In genomic region chr4:34009951-34010350, GRCh38 we compare ENCODE assay signal across 14 cellular contexts.
DNase-seq lines count a peak whose midpoint lies in the region; ATAC-seq, FAIRE-seq and TF ChIP-seq lines count a peak whose summit lies in the region.
"Had no signal": no experiment of that assay in that cellular context is flagged by ENCODE, and none has a peak within 500 bp of the region (broad histone marks: within the 10 kb centered on the region; RNA-seq: fewer than 3 reads in every experiment).

No MANE protein-coding gene starts in this region.

- H3K4me3 ChIP-seq in PC-9 (no peak overlapping the region), bronchial epithelial cell (ENCODE audit: low read depth, low read length) (no peak overlapping the region)
- no peak overlapping the region for H3K4me3 ChIP-seq in naive thymus-derived CD4-positive, alpha-beta T cell (ENCODE audit: low read length)
- H3K4me3 ChIP-seq: A549 had no signal

- DNase-seq in HPDE6-E6E7 (ENCODE audit: extremely low spot score) (peak; percentile 0), PC-9 (no peak), bronchial epithelial cell (ENCODE audit: low read depth) (peak; percentile 62), left colon (no peak)
- DNase-seq in naive thymus-derived CD4-positive, alpha-beta T cell, result no peak
- DNase-seq: CD8-positive, alpha-beta T cell; COR-L47; GF-D8; HCEC 1CT; HFFc6 had no signal

- H3K4me1 ChIP-seq in PC-9 (replicated peaks; ENCODE audit: insufficient read depth), result no peaks in the 10 kb centered on the region
- no peaks in the 10 kb centered on the region for H3K4me1 ChIP-seq in naive thymus-derived CD4-positive, alpha-beta T cell (ENCODE audit: control insufficient read depth in 2 of 2, insufficient read depth in 2 of 2, low read length in 2 of 2)
- H3K4me1 ChIP-seq: A549 had no signal

- H3K4me1 Mint-ChIP-seq in naive thymus-derived CD4-positive, alpha-beta T cell, result no peaks in the 10 kb centered on the region
- H3K4me1 Mint-ChIP-seq: CD14-positive monocyte had no signal

- H3K4me3 Mint-ChIP-seq in naive thymus-derived CD4-positive, alpha-beta T cell, result no peak overlapping the region
- H3K4me3 Mint-ChIP-seq: CD14-positive monocyte; CD8-positive, alpha-beta T cell; HFFc6 had no signal

- H3K36me3 ChIP-seq in PC-9 (ENCODE audit: low read depth), result no peaks in the 10 kb centered on the region
- H3K36me3 ChIP-seq in bronchial epithelial cell (ENCODE audit: control insufficient read depth, insufficient read depth, low read length), result no peaks in the 10 kb centered on the region
- H3K36me3 ChIP-seq in naive thymus-derived CD4-positive, alpha-beta T cell (ENCODE audit: control insufficient read depth in 2 of 3, insufficient read depth in 3 of 3, low read length in 3 of 3), result no peaks in the 10 kb centered on the region

- no peak overlapping the region for H3K27ac Mint-ChIP-seq in naive thymus-derived CD4-positive, alpha-beta T cell
- H3K27ac Mint-ChIP-seq: CD14-positive monocyte; CD8-positive, alpha-beta T cell; HFFc6 had no signal

- H4K20me1 ChIP-seq in PC-9 (ENCODE audit: insufficient read depth), result no peaks in the 10 kb centered on the region

- no TSS peak for BruUV-seq in PC-9 (replicated peaks; lab: Mats Ljungman, UMichigan)

- CTCF ChIA-PET in PC-9 (lab: Charles Lee), result no interaction called here
- CTCF ChIA-PET in naive thymus-derived CD4-positive, alpha-beta T cell (lab: Charles Lee), result no interaction called here

- peaks cover 0 to 11% (median 2%) of the 10 kb centered on the region in 11 donors for H3K9me3 Mint-ChIP-seq in naive thymus-derived CD4-positive, alpha-beta T cell
- H3K9me3 Mint-ChIP-seq: HFFc6 had no signal

- POLR2A ChIA-PET in PC-9 (lab: Charles Lee; ENCODE audit: unreplicated experiment), result no interaction called here
- POLR2A ChIA-PET in naive thymus-derived CD4-positive, alpha-beta T cell (lab: Charles Lee), result no interaction called here

- H3K27me3 ChIP-seq in PC-9 (ENCODE audit: insufficient read depth, low read depth) (no peaks in the 10 kb centered on the region), bronchial epithelial cell (ENCODE audit: control insufficient read depth, insufficient read depth, low read length) (no peaks in the 10 kb centered on the region)
- no peaks in the 10 kb centered on the region for H3K27me3 ChIP-seq in naive thymus-derived CD4-positive, alpha-beta T cell (ENCODE audit: control insufficient read depth in 2 of 2, insufficient read depth in 2 of 2, low read length in 2 of 2)

- no peaks in the 10 kb centered on the region for H3K36me3 Mint-ChIP-seq in naive thymus-derived CD4-positive, alpha-beta T cell
- H3K36me3 Mint-ChIP-seq: CD14-positive monocyte; CD8-positive, alpha-beta T cell had no signal

- H3K4me2 ChIP-seq in PC-9, result no peak overlapping the region
- H3K4me2 ChIP-seq: A549 had no signal

- intact Hi-C loops in PC-9 (cut with micrococcal nuclease; ENCODE audit: unreplicated experiment) (no loop called here), left colon (cut with DNase I, micrococcal nuclease) (no loop called here)
- intact Hi-C loops in naive thymus-derived CD4-positive, alpha-beta T cell (cut with micrococcal nuclease), result no loop called here

- H3K79me2 ChIP-seq in PC-9 (ENCODE audit: low read depth), result no peaks in the 10 kb centered on the region

- H3K27ac ChIP-seq in PC-9, result no peak overlapping the region
- H3K27ac ChIP-seq in naive thymus-derived CD4-positive, alpha-beta T cell (ENCODE audit: low read depth, low read length), result no peak overlapping the region
- H3K27ac ChIP-seq: A549 had no signal

- H3K27me3 Mint-ChIP-seq in naive thymus-derived CD4-positive, alpha-beta T cell, result no peaks in the 10 kb centered on the region

- H3K9me2 ChIP-seq in PC-9 (ENCODE audit: insufficient read depth), result no peaks in the 10 kb centered on the region

- no peaks in the 10 kb centered on the region for H3K9me3 ChIP-seq in PC-9 (ENCODE audit: insufficient read depth, low read depth)
- H3K9me3 ChIP-seq in naive thymus-derived CD4-positive, alpha-beta T cell (ENCODE audit: control insufficient read depth in 2 of 3, low read length in 3 of 3), result no peaks in the 10 kb centered on the region
- H3K9me3 ChIP-seq: A549 had no signal

- no peak for TF ChIP-seq CTCF in PC-9 (conservative IDR thresholded peaks at IDR 0.05)
- no peak for TF ChIP-seq CTCF in bronchial epithelial cell (IDR thresholded peaks at IDR 0.05; ENCODE audit: insufficient read depth, low read length, severe bottlenecking)

- H2AFZ ChIP-seq in PC-9, result 0 out of 2 replicates have a peak overlapping the region, but pooled peaks have one; percentile 33

- H3F3A ChIP-seq in PC-9 (ENCODE audit: insufficient read depth, low read depth), result no peaks in the 10 kb centered on the region

- no peak for ATAC-seq in naive thymus-derived CD4-positive, alpha-beta T cell
- ATAC-seq in left colon, result no peak
- ATAC-seq in GM19324 (IDR thresholded peaks at IDR 0.05; ENCODE audit: low FRiP score, unreplicated experiment), result no peak
- ATAC-seq: A549; CD8-positive, alpha-beta T cell had no signal

- no peak for FAIRE-seq in bronchial epithelial cell (lab: Jason Lieb, UNC)
- FAIRE-seq: A549, GM19239 had no signal

Comparison
In these comparisons a context has a peak if more than half of its experiments do, and no peak if none do; other contexts are left out.
1. DNase-seq: peak in HPDE6-E6E7 (single experiment) and bronchial epithelial cell (single experiment); none in PC-9 (0 of 2), naive thymus-derived CD4-positive, alpha-beta T cell (0 of 9) and left colon (0 of 2).